ENCODE assay signal across 1 cellular context in the genomic region with DNA sequence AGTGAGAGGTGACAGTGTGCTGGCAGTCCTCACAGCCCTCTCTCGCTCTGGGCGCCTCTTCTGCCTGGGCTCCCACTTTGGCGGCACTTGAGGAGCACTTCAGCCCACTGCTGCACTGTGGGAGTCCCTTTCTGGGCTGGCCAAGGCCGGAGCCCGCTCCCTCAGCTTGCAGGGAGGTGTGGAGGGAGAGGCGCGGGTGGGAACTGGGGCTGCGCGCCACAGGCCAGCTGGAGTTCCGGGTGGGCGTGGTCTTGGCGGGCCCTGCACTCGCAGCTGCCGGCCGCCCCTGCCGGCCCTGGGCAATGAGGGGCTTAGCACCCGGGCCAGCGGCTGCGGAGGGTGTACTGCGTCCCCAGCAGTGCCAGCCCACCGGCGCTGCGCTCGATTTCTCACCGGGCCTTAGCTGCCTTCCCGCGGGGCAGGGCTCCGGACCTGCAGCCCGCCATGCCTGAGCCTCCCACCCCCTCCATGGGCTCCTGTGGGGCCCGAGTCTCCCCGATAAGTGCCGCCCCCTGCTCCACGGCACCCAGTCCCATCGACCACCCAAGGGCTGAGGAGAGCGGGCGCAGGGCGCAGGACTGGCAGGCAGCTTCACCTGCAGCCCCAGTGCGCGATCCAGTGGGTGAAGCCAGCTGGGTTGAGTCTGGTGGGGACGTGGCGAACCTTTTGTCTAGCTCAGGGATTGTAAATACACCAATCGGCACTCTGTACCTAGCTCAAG.
TF ChIP-seq lines count a peak whose summit lies in the region.

No MANE protein-coding gene starts in this region.

TF ChIP-seq in K562, 482 proteins besides CTCF, POLR2A, EP300 and RAD21:
- TF ChIP-seq, protein P1, sequence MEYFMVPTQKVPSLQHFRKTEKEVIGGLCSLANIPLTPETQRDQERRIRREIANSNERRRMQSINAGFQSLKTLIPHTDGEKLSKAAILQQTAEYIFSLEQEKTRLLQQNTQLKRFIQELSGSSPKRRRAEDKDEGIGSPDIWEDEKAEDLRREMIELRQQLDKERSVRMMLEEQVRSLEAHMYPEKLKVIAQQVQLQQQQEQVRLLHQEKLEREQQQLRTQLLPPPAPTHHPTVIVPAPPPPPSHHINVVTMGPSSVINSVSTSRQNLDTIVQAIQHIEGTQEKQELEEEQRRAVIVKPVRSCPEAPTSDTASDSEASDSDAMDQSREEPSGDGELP (CRISPR knock-in tag; IDR thresholded peaks at IDR 0.05; ENCODE audit: borderline replicate concordance), result peak; percentile 29; the same call in 1 of the 2 replicates
